Comparison of ENCODE assay signal across 7 cellular contexts in genomic region chr2:105989803-105990202, GRCh38.
DNase-seq lines count a peak whose midpoint lies in the region; ATAC-seq and TF ChIP-seq lines count a peak whose summit lies in the region.
"Not testable (repeated sequence)": the region's sequence is repeated elsewhere in the genome, so short reads cannot be mapped to it uniquely, and the experiment has no call there.

No MANE protein-coding gene starts in this region.

- H3K36me3 ChIP-seq in CD4-positive, CD25-positive, alpha-beta regulatory T cell (ENCODE audit: control insufficient read depth, insufficient read depth, low read length); esophagus muscularis mucosa: not testable (repeated sequence)

- not testable (repeated sequence) for H3K4me3 ChIP-seq in CD4-positive, CD25-positive, alpha-beta regulatory T cell (ENCODE audit: low read depth, low read length); GM12865 (ENCODE audit: low read depth, low read length); esophagus muscularis mucosa

- H3K4me3 Mint-ChIP-seq in CD4-positive, CD25-positive, alpha-beta regulatory T cell, result peak overlapping the region in 2 of 4 donors; percentile 36 to 70
- peak overlapping the region in 1 of 3 donors; percentile 12 for H3K4me3 Mint-ChIP-seq in T-cell
- not testable (repeated sequence) for H3K4me3 Mint-ChIP-seq in activated naive CD4-positive, alpha-beta T cell treated with anti-CD3 and anti-CD28 coated beads, Interleukin-2, amount 10 ng/mL, durations not matched to agents 7 days and 5 days; activated naive CD8-positive, alpha-beta T cell treated with anti-CD3 and anti-CD28 coated beads, Interleukin-2, amount 10 ng/mL, durations not matched to agents 7 days and 5 days

- not testable (repeated sequence) for H3K27me3 ChIP-seq in CD4-positive, CD25-positive, alpha-beta regulatory T cell (ENCODE audit: control insufficient read depth, insufficient read depth, low read length); esophagus muscularis mucosa

- POLR2A ChIA-PET in T-cell (lab: Charles Lee); activated naive CD8-positive, alpha-beta T cell treated with anti-CD3 and anti-CD28 coated beads, Interleukin-2, amount 10 ng/mL, durations not matched to agents 7 days and 5 days (lab: Charles Lee): not testable (repeated sequence)

- TF ChIP-seq CTCF in GM12865 (IDR thresholded peaks at IDR 0.05; ENCODE audit: insufficient read depth, low read depth, low read length, missing control alignments); esophagus muscularis mucosa (IDR thresholded peaks at IDR 0.05): not testable (repeated sequence)

- not testable (repeated sequence) for TF ChIP-seq EP300 in esophagus muscularis mucosa (IDR thresholded peaks at IDR 0.05)

- 46% methylated on average over 2 of the region's 2 CpGs for WGBS in esophagus muscularis mucosa

- H3K27ac Mint-ChIP-seq in CD4-positive, CD25-positive, alpha-beta regulatory T cell, result peak overlapping the region in 1 of 3 donors; percentile 67
- peak overlapping the region; percentile 39 to 40 for H3K27ac Mint-ChIP-seq in T-cell
- H3K27ac Mint-ChIP-seq in activated naive CD4-positive, alpha-beta T cell treated with anti-CD3 and anti-CD28 coated beads, Interleukin-2, amount 10 ng/mL, durations not matched to agents 7 days and 5 days, result peak overlapping the region; percentile 35
- H3K27ac Mint-ChIP-seq in activated naive CD8-positive, alpha-beta T cell treated with anti-CD3 and anti-CD28 coated beads, Interleukin-2, amount 10 ng/mL, durations not matched to agents 7 days and 5 days, result peak overlapping the region; percentile 52

- CTCF ChIA-PET in T-cell (lab: Charles Lee); activated naive CD4-positive, alpha-beta T cell treated with anti-CD3 and anti-CD28 coated beads, Interleukin-2, amount 10 ng/mL, durations not matched to agents 7 days and 5 days (lab: Charles Lee): not testable (repeated sequence)

- H3K9me3 Mint-ChIP-seq in CD4-positive, CD25-positive, alpha-beta regulatory T cell, result peaks cover 0 to 53% (median 22%) of the 10 kb centered on the region in 7 donors
- H3K9me3 Mint-ChIP-seq in T-cell, result peaks cover 18 to 48% (median 37%) of the 10 kb centered on the region in 3 donors
- peaks cover 54% of the 10 kb centered on the region for H3K9me3 Mint-ChIP-seq in activated naive CD4-positive, alpha-beta T cell treated with anti-CD3 and anti-CD28 coated beads, Interleukin-2, amount 10 ng/mL, durations not matched to agents 7 days and 5 days
- peaks cover 42% of the 10 kb centered on the region for H3K9me3 Mint-ChIP-seq in activated naive CD8-positive, alpha-beta T cell treated with anti-CD3 and anti-CD28 coated beads, Interleukin-2, amount 10 ng/mL, durations not matched to agents 7 days and 5 days

- not testable (repeated sequence) for H3K27ac ChIP-seq in CD4-positive, CD25-positive, alpha-beta regulatory T cell (ENCODE audit: insufficient read depth, low read length, poor library complexity, severe bottlenecking); esophagus muscularis mucosa (replicated peaks in 1 of 4)
- H3K27ac ChIP-seq in temporal lobe (ENCODE audit: low read depth, low read length), result peak overlapping the region; percentile 4

- not testable (repeated sequence) for H3K27me3 Mint-ChIP-seq in CD4-positive, CD25-positive, alpha-beta regulatory T cell; T-cell; activated naive CD4-positive, alpha-beta T cell treated with anti-CD3 and anti-CD28 coated beads, Interleukin-2, amount 10 ng/mL, durations not matched to agents 7 days and 5 days; activated naive CD8-positive, alpha-beta T cell treated with anti-CD3 and anti-CD28 coated beads, Interleukin-2, amount 10 ng/mL, durations not matched to agents 7 days and 5 days

- peak in 2 of 3 donors; percentile 51 to 63 for DNase-seq in CD4-positive, CD25-positive, alpha-beta regulatory T cell
- DNase-seq in GM12865 (ENCODE audit: low read depth) (peak; percentile 3), esophagus muscularis mucosa (ENCODE audit: extremely low spot score) (peak; percentile 0)
- not testable (repeated sequence) for DNase-seq in T-cell; activated naive CD8-positive, alpha-beta T cell treated with anti-CD3 and anti-CD28 coated beads, Interleukin-2, amount 10 ng/mL, durations not matched to agents 7 days and 5 days
- peak; percentile 38 for DNase-seq in activated naive CD4-positive, alpha-beta T cell treated with anti-CD3 and anti-CD28 coated beads, Interleukin-2, amount 10 ng/mL, durations not matched to agents 7 days and 5 days

- not testable (repeated sequence) for H3K4me1 ChIP-seq in CD4-positive, CD25-positive, alpha-beta regulatory T cell (ENCODE audit: control insufficient read depth, insufficient read depth, low read length, poor library complexity, severe bottlenecking); esophagus muscularis mucosa

- peaks cover 28 to 51% of the 10 kb centered on the region in 2 experiments for H3K9me3 ChIP-seq in CD4-positive, CD25-positive, alpha-beta regulatory T cell (ENCODE audit: control insufficient read depth in 2 of 2, low read length in 2 of 2)
- peaks cover 0 to 29% (median 19%) of the 10 kb centered on the region in 4 donors for H3K9me3 ChIP-seq in esophagus muscularis mucosa

- intact Hi-C loops in esophagus muscularis mucosa (cut with DNase I), result not testable (repeated sequence)

- peaks cover 6 to 37% (median 25%) of the 10 kb centered on the region in 4 donors for H3K4me1 Mint-ChIP-seq in CD4-positive, CD25-positive, alpha-beta regulatory T cell
- H3K4me1 Mint-ChIP-seq in T-cell, result peaks cover 35 to 64% (median 46%) of the 10 kb centered on the region in 3 donors
- H3K4me1 Mint-ChIP-seq in activated naive CD4-positive, alpha-beta T cell treated with anti-CD3 and anti-CD28 coated beads, Interleukin-2, amount 10 ng/mL, durations not matched to agents 7 days and 5 days, result peaks cover 68% of the 10 kb centered on the region
- peaks cover 30% of the 10 kb centered on the region for H3K4me1 Mint-ChIP-seq in activated naive CD8-positive, alpha-beta T cell treated with anti-CD3 and anti-CD28 coated beads, Interleukin-2, amount 10 ng/mL, durations not matched to agents 7 days and 5 days

- peak in 1 of 2 donors; percentile 44 for ATAC-seq in CD4-positive, CD25-positive, alpha-beta regulatory T cell (ENCODE audit: low read depth in 2 of 2)
- ATAC-seq in T-cell (replicated peaks in 1 of 4), result peak; percentile 45 to 78 (median 58)
- ATAC-seq in activated naive CD8-positive, alpha-beta T cell treated with anti-CD3 and anti-CD28 coated beads, Interleukin-2, amount 10 ng/mL, durations not matched to agents 7 days and 5 days (ENCODE audit: low read depth), result peak; percentile 50

- TF ChIP-seq POLR2A in esophagus muscularis mucosa (IDR thresholded peaks at IDR 0.05; ENCODE audit: low read depth), result not testable (repeated sequence)

- peaks cover 16% of the 10 kb centered on the region for H3K36me3 Mint-ChIP-seq in CD4-positive, CD25-positive, alpha-beta regulatory T cell
- peaks cover 16% of the 10 kb centered on the region for H3K36me3 Mint-ChIP-seq in T-cell
- peaks cover 50% of the 10 kb centered on the region for H3K36me3 Mint-ChIP-seq in activated naive CD4-positive, alpha-beta T cell treated with anti-CD3 and anti-CD28 coated beads, Interleukin-2, amount 10 ng/mL, durations not matched to agents 7 days and 5 days
- H3K36me3 Mint-ChIP-seq in activated naive CD8-positive, alpha-beta T cell treated with anti-CD3 and anti-CD28 coated beads, Interleukin-2, amount 10 ng/mL, durations not matched to agents 7 days and 5 days, result peaks cover 36% of the 10 kb centered on the region
